9 cellular contexts compared by ENCODE assay signal in the genomic region with DNA sequence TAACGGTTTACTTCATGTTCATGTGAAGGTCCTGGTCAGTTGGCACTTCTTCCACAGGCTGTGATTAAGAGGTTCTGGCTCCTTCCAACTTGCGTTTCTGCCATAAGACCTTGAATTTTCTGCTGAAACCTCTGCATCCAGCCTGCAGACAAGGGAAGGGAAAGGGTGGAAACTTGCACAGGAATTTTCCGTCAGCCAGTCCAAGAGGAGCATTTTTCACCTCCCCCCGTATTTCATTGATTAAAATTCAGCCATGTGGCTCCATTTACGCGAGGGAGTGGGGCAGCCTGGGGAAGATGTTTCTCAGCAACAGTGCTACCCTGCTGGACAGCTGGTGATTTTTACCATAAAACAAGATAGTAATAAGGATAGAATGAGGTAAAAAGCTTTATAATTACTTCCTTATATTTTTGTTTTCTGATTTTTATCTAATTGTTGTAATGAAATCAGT.
"Had no signal": no experiment of that assay in that cellular context is flagged by ENCODE, and none has a peak within 500 bp of the region (broad histone marks: within the 10 kb centered on the region; RNA-seq: fewer than 3 reads in every experiment).

No MANE protein-coding gene starts in this region.

- H3K9me3 ChIP-seq: ascending aorta, left lung, pancreas, tibial artery, vagina had no signal

- H3K4me3 ChIP-seq: ascending aorta, left lung, neural progenitor cell, pancreas, tibial artery, vagina had no signal

- H3K4me1 ChIP-seq: ascending aorta, pancreas, tibial artery had no signal

- H3K4me2 ChIP-seq: neural progenitor cell had no signal

- H3K9ac ChIP-seq: neural progenitor cell had no signal

- H3K36me3 ChIP-seq: ascending aorta, left lung, neural progenitor cell, pancreas, tibial artery, vagina had no signal

- H2AFZ ChIP-seq: neural progenitor cell had no signal

- ATAC-seq: activated CD4-positive, CD25-positive, alpha-beta regulatory T cell treated with anti-CD3 and anti-CD28 coated beads, Interleukin-2, amount 50 U/mL, for 24 hours; left lung; pancreas had no signal

- DNase-seq: activated effector memory CD4-positive, alpha-beta T cell treated with anti-CD3 and anti-CD28 coated beads, Interleukin-2, amount 50 U/mL, for 16 hours; activated T-cell treated with anti-CD3 and anti-CD28 coated beads, Interleukin-2, amount 50 U/mL, for 1 hour; left lung; pancreas; tibial artery had no signal

- H3K27ac ChIP-seq: ascending aorta, left lung, neural progenitor cell, pancreas, tibial artery, vagina had no signal

- H3K27me3 ChIP-seq: ascending aorta, left lung, neural progenitor cell, pancreas, tibial artery, vagina had no signal
